ENCODE assay signal across 10 cellular contexts in genomic region chrX:150934453-150934852, GRCh38. TPM values are rescaled to one million over a fixed set of nuclear protein-coding genes. Genes with fewer than 3 reads are reported as not detected.
DNase-seq lines count a peak whose midpoint lies in the region; ATAC-seq and TF ChIP-seq lines count a peak whose summit lies in the region.
"Had no signal": no experiment of that assay in that cellular context is flagged by ENCODE, and none has a peak within 500 bp of the region (broad histone marks: within the 10 kb centered on the region; RNA-seq: fewer than 3 reads in every experiment).

No MANE protein-coding gene starts in this region.

- POLR2A ChIA-PET in MCF 10A (lab: Yijun Ruan, JAX), result interaction anchor here (0.6 to 1.1 kb wide), 3 partner anchors 10 to 86 kb away, joined by 3 read pairs; no protein-coding TSS in a partner anchor

- TF ChIP-seq CTCF in MCF 10A (IDR thresholded peaks at IDR 0.05; ENCODE audit: unreplicated experiment), result no peak
- no peak for TF ChIP-seq CTCF in breast epithelium (IDR thresholded peaks at IDR 0.05)
- TF ChIP-seq CTCF in RWPE2 (IDR thresholded peaks at IDR 0.05; ENCODE audit: poor library complexity, severe bottlenecking), result no peak
- no peak for TF ChIP-seq CTCF in foreskin fibroblast (IDR thresholded peaks at IDR 0.05; ENCODE audit: low read depth, low read length)
- no peak for TF ChIP-seq CTCF in lower leg skin (IDR thresholded peaks at IDR 0.05)

- peaks cover 11% of the 10 kb centered on the region for H3K4me1 Mint-ChIP-seq in MCF 10A (ENCODE audit: insufficient read depth, unreplicated experiment)
- H3K4me1 Mint-ChIP-seq: B cell had no signal

- no peaks in the 10 kb centered on the region for H3K4me1 ChIP-seq in breast epithelium
- no peaks in the 10 kb centered on the region for H3K4me1 ChIP-seq in RWPE2 (ENCODE audit: insufficient read depth, poor library complexity, severe bottlenecking)
- H3K4me1 ChIP-seq: heart right ventricle had no signal

- no TSS peak for BruUV-seq in MCF 10A (replicated peaks; lab: Mats Ljungman, UMichigan)

- H3K9me3 ChIP-seq in breast epithelium, result peaks cover 0 to 8% of the 10 kb centered on the region in 2 donors
- H3K9me3 ChIP-seq in RWPE2 (ENCODE audit: severe bottlenecking), result no peaks in the 10 kb centered on the region

- no peak overlapping the region for H3K4me3 Mint-ChIP-seq in MCF 10A (ENCODE audit: unreplicated experiment)
- H3K4me3 Mint-ChIP-seq: B cell had no signal

- H3K27ac Mint-ChIP-seq in MCF 10A (ENCODE audit: low read depth, unreplicated experiment), result peak overlapping the region; percentile 81
- H3K27ac Mint-ChIP-seq: B cell had no signal

- DNase-seq in MCF 10A (ENCODE audit: unreplicated experiment) (peak; percentile 73), breast epithelium (ENCODE audit: low spot score in 2 of 2) (no peak), RWPE2 (ENCODE audit: low spot score) (no peak), foreskin fibroblast (peak; percentile 24 to 63), activated gamma-delta T cell (lab: John Stamatoyannopoulos, UW) (no peak), lower leg skin (ENCODE audit: low spot score in 2 of 2) (no peak)
- no peak for DNase-seq in effector CD8-positive, alpha-beta T cell (lab: John Stamatoyannopoulos, UW)

- intact Hi-C loops in MCF 10A (cut with micrococcal nuclease) (no loop called here), breast epithelium (cut with DNase I; ENCODE audit: low total_unique reads) (no loop called here), lower leg skin (cut with DNase I; ENCODE audit: low total_unique reads) (no loop called here)

- peak; percentile 27; the same call in 1 of the 3 replicates for ATAC-seq in RWPE2 (ENCODE audit: low read depth)
- no peak for ATAC-seq in GM21717 (IDR thresholded peaks at IDR 0.05; ENCODE audit: unreplicated experiment)

- H3K4me3 ChIP-seq in breast epithelium, result no peak overlapping the region
- no peak overlapping the region for H3K4me3 ChIP-seq in RWPE2 (ENCODE audit: severe bottlenecking)
- no peak overlapping the region for H3K4me3 ChIP-seq in foreskin fibroblast (ENCODE audit: low read depth in 1 of 2, low read length in 2 of 2)
- no peak overlapping the region for H3K4me3 ChIP-seq in lower leg skin (ENCODE audit: low read depth, poor library complexity, severe bottlenecking)
- H3K4me3 ChIP-seq: heart right ventricle had no signal

- H3K27me3 ChIP-seq in breast epithelium (peaks cover 0 to 7% of the 10 kb centered on the region in 2 donors), RWPE2 (ENCODE audit: insufficient read depth, poor library complexity, severe bottlenecking) (no peaks in the 10 kb centered on the region)
- H3K27me3 ChIP-seq: heart right ventricle had no signal

- H3K27me3 Mint-ChIP-seq in MCF 10A (ENCODE audit: insufficient read depth, unreplicated experiment), result no peaks in the 10 kb centered on the region
- H3K27me3 Mint-ChIP-seq: B cell had no signal

- H3K36me3 ChIP-seq in breast epithelium (no peaks in the 10 kb centered on the region), RWPE2 (ENCODE audit: low read depth) (no peaks in the 10 kb centered on the region)
- H3K36me3 ChIP-seq: heart right ventricle had no signal

- H3K27ac ChIP-seq in breast epithelium (no peak overlapping the region), RWPE2 (ENCODE audit: poor library complexity, severe bottlenecking) (no peak overlapping the region)
- H3K27ac ChIP-seq: heart right ventricle had no signal

- no peak for TF ChIP-seq POLR2A in breast epithelium (IDR thresholded peaks at IDR 0.05)
- no peak for TF ChIP-seq POLR2A in lower leg skin (IDR thresholded peaks at IDR 0.05)

- WGBS in lower leg skin, 2 donors, result 10 to 34% methylated on average over 4 to 5 of the region's 5 CpGs

- H3K9me3 Mint-ChIP-seq in MCF 10A (ENCODE audit: unreplicated experiment), result peaks cover 6% of the 10 kb centered on the region

- CTCF ChIA-PET in MCF 10A (lab: Yijun Ruan, JAX), result interaction anchor here (0.6 kb wide), 2 partner anchors 29 to 148 kb away, joined by 3 read pairs; no protein-coding TSS in a partner anchor

- H3K36me3 Mint-ChIP-seq in MCF 10A (ENCODE audit: insufficient read depth, unreplicated experiment), result no peaks in the 10 kb centered on the region

RNA-seq across cellular contexts. Expression of gene CD99L2, which starts 36.0 kb away (rescaled TPM):
- total RNA-seq in MCF 10A (2022) (37.6 and 42.4 TPM in 2 replicates), breast epithelium (10 to 100 TPM; 28.1 to 81.4 (median 32.1) TPM), lower leg skin (10 to 100 TPM in 3 of 4 donors, 1 to 10 TPM in 1; 7.5 to 26.8 (median 17.3) TPM)

RNA-seq across cellular contexts. Expression of gene HMGB3, which starts 48.7 kb away (rescaled TPM):
- total RNA-seq in MCF 10A (2022) (65.8 and 75.3 TPM in 2 replicates), breast epithelium (1 to 10 TPM; 2.5 to 6.2 (median 2.7) TPM), lower leg skin (10 to 100 TPM in 3 of 4 donors, 1 to 10 TPM in 1; 6.3 to 23.3 (median 13.9) TPM)

Comparison
In these comparisons a context has a peak if more than half of its experiments do, and no peak if none do; other contexts are left out.
1. DNase-seq: peak in MCF 10A (single experiment) and foreskin fibroblast (2 of 2); none in breast epithelium (0 of 2), RWPE2 (single experiment), activated gamma-delta T cell (single experiment), effector CD8-positive, alpha-beta T cell (single experiment) and lower leg skin (0 of 2).